In the genomic region with DNA sequence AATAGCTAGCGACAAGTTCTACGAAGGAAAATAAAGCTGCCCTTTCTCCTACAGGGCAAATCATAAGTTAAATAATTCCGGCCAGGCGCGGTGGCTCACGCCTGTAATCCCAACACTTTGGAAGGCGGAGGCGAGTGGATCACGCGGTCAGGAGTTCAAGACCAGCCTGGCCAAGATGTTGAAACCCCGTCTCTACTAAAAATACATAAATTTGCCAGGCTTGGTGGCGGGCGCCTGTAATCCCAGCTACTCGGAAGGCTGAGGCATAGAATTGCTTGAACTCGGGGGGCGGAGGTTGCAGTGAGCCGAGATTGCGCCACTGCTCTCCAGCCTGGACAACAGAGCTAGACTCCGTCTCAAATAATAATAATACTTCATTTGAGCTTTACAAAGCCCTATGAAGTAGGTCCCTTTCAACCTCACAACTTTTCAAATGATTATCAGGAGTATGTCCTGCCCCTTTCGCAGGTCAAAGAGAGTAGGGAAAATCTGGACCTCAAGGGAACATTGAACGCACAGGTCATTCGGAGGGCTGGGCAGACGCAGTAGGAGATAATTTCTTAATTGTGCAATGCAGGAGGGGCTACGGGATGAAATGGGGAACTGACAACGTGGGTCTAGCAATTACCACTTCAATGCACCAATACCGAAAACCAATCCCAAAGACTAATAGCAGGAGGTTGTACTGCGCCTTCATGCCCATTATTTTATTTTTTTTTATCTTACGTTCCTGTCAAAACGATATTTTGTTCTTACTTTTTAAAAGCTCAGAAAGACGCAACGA, we compare ENCODE assay signal across 1 cellular context.
TF ChIP-seq lines count a peak whose summit lies in the region.

No MANE protein-coding gene starts in this region.

TF ChIP-seq in K562, 482 proteins besides CTCF, POLR2A, EP300 and RAD21 (continued from another document):
- TF ChIP-seq, protein P1, sequence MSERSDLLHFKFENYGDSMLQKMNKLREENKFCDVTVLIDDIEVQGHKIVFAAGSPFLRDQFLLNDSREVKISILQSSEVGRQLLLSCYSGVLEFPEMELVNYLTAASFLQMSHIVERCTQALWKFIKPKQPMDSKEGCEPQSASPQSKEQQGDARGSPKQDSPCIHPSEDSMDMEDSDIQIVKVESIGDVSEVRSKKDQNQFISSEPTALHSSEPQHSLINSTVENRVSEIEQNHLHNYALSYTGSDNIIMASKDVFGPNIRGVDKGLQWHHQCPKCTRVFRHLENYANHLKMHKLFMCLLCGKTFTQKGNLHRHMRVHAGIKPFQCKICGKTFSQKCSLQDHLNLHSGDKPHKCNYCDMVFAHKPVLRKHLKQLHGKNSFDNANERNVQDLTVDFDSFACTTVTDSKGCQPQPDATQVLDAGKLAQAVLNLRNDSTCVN (CRISPR knock-in tag; IDR thresholded peaks at IDR 0.05): no peak
- TF ChIP-seq, protein P2, sequence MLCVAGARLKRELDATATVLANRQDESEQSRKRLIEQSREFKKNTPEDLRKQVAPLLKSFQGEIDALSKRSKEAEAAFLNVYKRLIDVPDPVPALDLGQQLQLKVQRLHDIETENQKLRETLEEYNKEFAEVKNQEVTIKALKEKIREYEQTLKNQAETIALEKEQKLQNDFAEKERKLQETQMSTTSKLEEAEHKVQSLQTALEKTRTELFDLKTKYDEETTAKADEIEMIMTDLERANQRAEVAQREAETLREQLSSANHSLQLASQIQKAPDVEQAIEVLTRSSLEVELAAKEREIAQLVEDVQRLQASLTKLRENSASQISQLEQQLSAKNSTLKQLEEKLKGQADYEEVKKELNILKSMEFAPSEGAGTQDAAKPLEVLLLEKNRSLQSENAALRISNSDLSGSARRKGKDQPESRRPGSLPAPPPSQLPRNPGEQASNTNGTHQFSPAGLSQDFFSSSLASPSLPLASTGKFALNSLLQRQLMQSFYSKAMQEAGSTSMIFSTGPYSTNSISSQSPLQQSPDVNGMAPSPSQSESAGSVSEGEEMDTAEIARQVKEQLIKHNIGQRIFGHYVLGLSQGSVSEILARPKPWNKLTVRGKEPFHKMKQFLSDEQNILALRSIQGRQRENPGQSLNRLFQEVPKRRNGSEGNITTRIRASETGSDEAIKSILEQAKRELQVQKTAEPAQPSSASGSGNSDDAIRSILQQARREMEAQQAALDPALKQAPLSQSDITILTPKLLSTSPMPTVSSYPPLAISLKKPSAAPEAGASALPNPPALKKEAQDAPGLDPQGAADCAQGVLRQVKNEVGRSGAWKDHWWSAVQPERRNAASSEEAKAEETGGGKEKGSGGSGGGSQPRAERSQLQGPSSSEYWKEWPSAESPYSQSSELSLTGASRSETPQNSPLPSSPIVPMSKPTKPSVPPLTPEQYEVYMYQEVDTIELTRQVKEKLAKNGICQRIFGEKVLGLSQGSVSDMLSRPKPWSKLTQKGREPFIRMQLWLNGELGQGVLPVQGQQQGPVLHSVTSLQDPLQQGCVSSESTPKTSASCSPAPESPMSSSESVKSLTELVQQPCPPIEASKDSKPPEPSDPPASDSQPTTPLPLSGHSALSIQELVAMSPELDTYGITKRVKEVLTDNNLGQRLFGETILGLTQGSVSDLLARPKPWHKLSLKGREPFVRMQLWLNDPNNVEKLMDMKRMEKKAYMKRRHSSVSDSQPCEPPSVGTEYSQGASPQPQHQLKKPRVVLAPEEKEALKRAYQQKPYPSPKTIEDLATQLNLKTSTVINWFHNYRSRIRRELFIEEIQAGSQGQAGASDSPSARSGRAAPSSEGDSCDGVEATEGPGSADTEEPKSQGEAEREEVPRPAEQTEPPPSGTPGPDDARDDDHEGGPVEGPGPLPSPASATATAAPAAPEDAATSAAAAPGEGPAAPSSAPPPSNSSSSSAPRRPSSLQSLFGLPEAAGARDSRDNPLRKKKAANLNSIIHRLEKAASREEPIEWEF (CRISPR knock-in tag; IDR thresholded peaks at IDR 0.05): 0 out of 2 replicates have a peak, but pooled peaks have one; percentile 16
- TF ChIP-seq RHOXF2B (CRISPR knock-in tag; conservative IDR thresholded peaks at IDR 0.05) (no peak), TEAD2 (tag; IDR thresholded peaks at IDR 0.05) (no peak), STAT5A (IDR thresholded peaks at IDR 0.05; ENCODE audit: borderline replicate concordance, low read length) (no peak), SRSF9 (IDR thresholded peaks at IDR 0.05; ENCODE audit: borderline replicate concordance, low read depth, low read length) (no peak), FIP1L1 (IDR thresholded peaks at IDR 0.05; ENCODE audit: low read depth, low read length, poor library complexity, severe bottlenecking) (no peak), ZBTB8A (IDR thresholded peaks at IDR 0.05; ENCODE audit: partially characterized antibody) (no peak), NCOA6 (IDR thresholded peaks at IDR 0.05) (no peak), POLR2G (IDR thresholded peaks at IDR 0.05; ENCODE audit: low read depth, low read length) (no peak), CEBPG (CRISPR knock-in tag; IDR thresholded peaks at IDR 0.05) (peak; percentile 75), CEBPG (tag; conservative IDR thresholded peaks at IDR 0.05 in 1 of 2, IDR thresholded peaks at IDR 0.05 in 1 of 2) (peak; percentile 67 to 81), PHB (CRISPR knock-in tag; IDR thresholded peaks at IDR 0.05) (no peak)
- TF ChIP-seq, protein P3, sequence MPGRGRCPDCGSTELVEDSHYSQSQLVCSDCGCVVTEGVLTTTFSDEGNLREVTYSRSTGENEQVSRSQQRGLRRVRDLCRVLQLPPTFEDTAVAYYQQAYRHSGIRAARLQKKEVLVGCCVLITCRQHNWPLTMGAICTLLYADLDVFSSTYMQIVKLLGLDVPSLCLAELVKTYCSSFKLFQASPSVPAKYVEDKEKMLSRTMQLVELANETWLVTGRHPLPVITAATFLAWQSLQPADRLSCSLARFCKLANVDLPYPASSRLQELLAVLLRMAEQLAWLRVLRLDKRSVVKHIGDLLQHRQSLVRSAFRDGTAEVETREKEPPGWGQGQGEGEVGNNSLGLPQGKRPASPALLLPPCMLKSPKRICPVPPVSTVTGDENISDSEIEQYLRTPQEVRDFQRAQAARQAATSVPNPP (IDR thresholded peaks at IDR 0.05; ENCODE audit: borderline replicate concordance, insufficient read depth, insufficient read length): no peak
- TF ChIP-seq, protein P4, sequence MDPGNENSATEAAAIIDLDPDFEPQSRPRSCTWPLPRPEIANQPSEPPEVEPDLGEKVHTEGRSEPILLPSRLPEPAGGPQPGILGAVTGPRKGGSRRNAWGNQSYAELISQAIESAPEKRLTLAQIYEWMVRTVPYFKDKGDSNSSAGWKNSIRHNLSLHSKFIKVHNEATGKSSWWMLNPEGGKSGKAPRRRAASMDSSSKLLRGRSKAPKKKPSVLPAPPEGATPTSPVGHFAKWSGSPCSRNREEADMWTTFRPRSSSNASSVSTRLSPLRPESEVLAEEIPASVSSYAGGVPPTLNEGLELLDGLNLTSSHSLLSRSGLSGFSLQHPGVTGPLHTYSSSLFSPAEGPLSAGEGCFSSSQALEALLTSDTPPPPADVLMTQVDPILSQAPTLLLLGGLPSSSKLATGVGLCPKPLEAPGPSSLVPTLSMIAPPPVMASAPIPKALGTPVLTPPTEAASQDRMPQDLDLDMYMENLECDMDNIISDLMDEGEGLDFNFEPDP (CRISPR knock-in tag; IDR thresholded peaks at IDR 0.05): no peak
- TF ChIP-seq, protein P5, sequence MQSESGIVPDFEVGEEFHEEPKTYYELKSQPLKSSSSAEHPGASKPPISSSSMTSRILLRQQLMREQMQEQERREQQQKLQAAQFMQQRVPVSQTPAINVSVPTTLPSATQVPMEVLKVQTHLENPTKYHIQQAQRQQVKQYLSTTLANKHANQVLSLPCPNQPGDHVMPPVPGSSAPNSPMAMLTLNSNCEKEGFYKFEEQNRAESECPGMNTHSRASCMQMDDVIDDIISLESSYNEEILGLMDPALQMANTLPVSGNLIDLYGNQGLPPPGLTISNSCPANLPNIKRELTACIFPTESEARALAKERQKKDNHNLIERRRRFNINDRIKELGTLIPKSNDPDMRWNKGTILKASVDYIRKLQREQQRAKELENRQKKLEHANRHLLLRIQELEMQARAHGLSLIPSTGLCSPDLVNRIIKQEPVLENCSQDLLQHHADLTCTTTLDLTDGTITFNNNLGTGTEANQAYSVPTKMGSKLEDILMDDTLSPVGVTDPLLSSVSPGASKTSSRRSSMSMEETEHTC (IDR thresholded peaks at IDR 0.05): no peak
